21 cellular contexts compared by ENCODE assay signal in the genomic region with DNA sequence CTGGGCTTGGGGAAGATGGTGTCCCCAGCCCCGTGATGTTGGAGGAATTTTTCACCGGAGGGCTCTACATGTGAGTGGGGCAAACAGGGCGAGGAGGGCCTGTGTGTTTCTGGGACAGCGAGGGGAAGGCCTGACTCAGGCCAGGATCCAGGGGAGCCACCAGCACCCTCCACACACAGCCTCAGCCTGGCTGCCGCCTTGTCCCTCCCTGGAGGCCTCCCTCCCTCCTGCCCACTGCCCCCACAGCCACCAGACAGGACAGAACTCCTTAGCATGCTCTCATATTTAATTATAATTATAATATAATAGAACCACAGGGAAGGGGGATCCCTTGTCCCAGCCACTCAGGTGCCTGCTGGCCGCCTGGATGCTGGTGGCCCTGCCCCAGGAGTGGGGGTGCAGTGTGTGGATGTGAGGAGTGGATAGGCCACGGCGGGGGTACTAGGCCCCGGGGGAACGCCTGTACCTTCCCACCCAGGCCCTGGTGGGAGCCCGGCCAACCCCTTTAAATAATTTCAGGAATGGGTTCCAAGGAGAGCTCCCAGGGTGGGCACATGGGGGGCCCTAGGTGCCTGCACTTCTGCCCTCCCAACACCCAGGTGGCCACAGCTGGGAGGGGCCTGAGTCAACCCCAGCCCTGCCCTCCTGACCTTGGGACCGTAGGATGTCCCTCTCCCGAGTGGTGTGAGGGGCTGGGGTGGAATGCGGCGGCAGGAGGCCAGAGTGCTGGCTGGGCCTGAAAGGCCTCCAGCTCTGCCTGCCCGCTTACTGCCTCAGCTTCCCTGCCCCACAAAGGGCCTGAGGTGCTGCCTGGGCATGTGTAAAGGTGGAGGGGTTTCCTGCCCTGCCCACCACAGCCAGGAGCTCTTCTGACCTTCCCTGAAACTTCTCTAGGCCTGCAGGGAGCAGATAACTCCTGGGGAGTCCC. TPM values are rescaled to one million over a fixed set of nuclear protein-coding genes. Genes with fewer than 3 reads are reported as not detected.
DNase-seq lines count a peak whose midpoint lies in the region; ATAC-seq and TF ChIP-seq lines count a peak whose summit lies in the region.
"Had no signal": no experiment of that assay in that cellular context is flagged by ENCODE, and none has a peak within 500 bp of the region (broad histone marks: within the 10 kb centered on the region; RNA-seq: fewer than 3 reads in every experiment).

No MANE protein-coding gene starts in this region.

- intact Hi-C loops in left cardiac atrium (cut with DNase I), result no loop called here
- intact Hi-C loops in left ventricle myocardium superior (cut with micrococcal nuclease), result no loop called here

- H4K20me1 ChIP-seq in GM23338 (replicated peaks; ENCODE audit: insufficient read depth), result no peaks in the 10 kb centered on the region

- H3K4me1 ChIP-seq in GM23338 (ENCODE audit: insufficient read depth) (no peaks in the 10 kb centered on the region), upper lobe of left lung (peaks cover 1 to 4% (median 2%) of the 10 kb centered on the region in 4 donors)
- H3K4me1 ChIP-seq: colonic mucosa had no signal

- no peaks in the 10 kb centered on the region for H3K36me3 Mint-ChIP-seq in GM23338 (ENCODE audit: low read depth)
- H3K36me3 Mint-ChIP-seq in activated T-cell treated with anti-CD3 and anti-CD28 coated beads, Interleukin-2, amount 50 U/mL, for 72 hours (ENCODE audit: insufficient read depth in 2 of 2), result peaks cover 2 to 8% of the 10 kb centered on the region in 2 donors
- H3K36me3 Mint-ChIP-seq: activated naive CD8-positive, alpha-beta T cell had no signal

- H3K79me2 ChIP-seq in GM23338 (replicated peaks; ENCODE audit: insufficient read depth), result no peaks in the 10 kb centered on the region

- peaks cover 22% of the 10 kb centered on the region for H3K27me3 Mint-ChIP-seq in GM23338 (ENCODE audit: insufficient read depth, low read depth, poor library complexity)
- H3K27me3 Mint-ChIP-seq in activated T-cell treated with anti-CD3 and anti-CD28 coated beads, Interleukin-2, amount 50 U/mL, for 72 hours (ENCODE audit: low read depth), result no peaks in the 10 kb centered on the region

- H3K9me3 Mint-ChIP-seq in GM23338, result no peaks in the 10 kb centered on the region
- H3K9me3 Mint-ChIP-seq in activated T-cell treated with anti-CD3 and anti-CD28 coated beads, Interleukin-2, amount 50 U/mL, for 72 hours, result no peaks in the 10 kb centered on the region

- no peak overlapping the region for H3K4me3 Mint-ChIP-seq in GM23338
- no peak overlapping the region for H3K4me3 Mint-ChIP-seq in activated T-cell treated with anti-CD3 and anti-CD28 coated beads, Interleukin-2, amount 50 U/mL, for 72 hours
- H3K4me3 Mint-ChIP-seq: activated naive CD8-positive, alpha-beta T cell had no signal

- WGBS in upper lobe of left lung, 2 donors, result 86 to 87% methylated on average over 10 to 16 of the region's 16 CpGs

- H3K9me2 ChIP-seq in GM23338 (ENCODE audit: insufficient read depth), result no peaks in the 10 kb centered on the region

- H3K4me2 ChIP-seq in GM23338, result no peak overlapping the region

- H3K4me3 ChIP-seq in GM23338 (no peak overlapping the region), upper lobe of left lung (no peak overlapping the region)
- H3K4me3 ChIP-seq: colonic mucosa had no signal

- no peak overlapping the region for H2AFZ ChIP-seq in GM23338

- no peak for TF ChIP-seq POLR2A in upper lobe of left lung (IDR thresholded peaks at IDR 0.05)

- H3K36me3 ChIP-seq in GM23338 (ENCODE audit: insufficient read depth) (no peaks in the 10 kb centered on the region), upper lobe of left lung (no peaks in the 10 kb centered on the region)
- H3K36me3 ChIP-seq: colonic mucosa, neutrophil had no signal

- peak; percentile 20 for DNase-seq in left cardiac atrium
- no peak for DNase-seq in left ventricle myocardium superior
- no peak for DNase-seq in GM23338 (ENCODE audit: low spot score)
- DNase-seq in hepatic stellate cell (ENCODE audit: low spot score), result peak; percentile 8
- DNase-seq in upper lobe of left lung, result peak; percentile 18 to 66
- no peak for DNase-seq in DMS153 (lab: John Stamatoyannopoulos, UW)
- DNase-seq in activated T-cell treated with anti-CD3 and anti-CD28 coated beads for 4 hours, result no peak
- no peak for DNase-seq in activated T-cell treated with anti-CD3 and anti-CD28 coated beads, Interleukin-2, amount 50 U/mL, for 72 hours
- DNase-seq: colonic mucosa; foreskin fibroblast; Karpas-422; NCI-H1048; NCI-H2107; NCI-H524; SIG-M5; stimulated activated naive CD4-positive, alpha-beta T cell treated with Interleukin-2 at 50 U/mL for 16 hours had no signal

- TF ChIP-seq CTCF in GM23338 (conservative IDR thresholded peaks at IDR 0.05; ENCODE audit: low read depth in 2 of 2) (no peak), upper lobe of left lung (IDR thresholded peaks at IDR 0.05) (no peak)

- H3K27ac ChIP-seq in GM23338 (ENCODE audit: low read depth) (no peak overlapping the region), upper lobe of left lung (no peak overlapping the region)
- H3K27ac ChIP-seq: colonic mucosa, neutrophil had no signal

- no peaks in the 10 kb centered on the region; the same call in 2 of the 3 replicates for H3K4me1 Mint-ChIP-seq in GM23338
- peaks cover 19% of the 10 kb centered on the region for H3K4me1 Mint-ChIP-seq in activated T-cell treated with anti-CD3 and anti-CD28 coated beads, Interleukin-2, amount 50 U/mL, for 72 hours (ENCODE audit: low read depth)

- no peaks in the 10 kb centered on the region for H3F3A ChIP-seq in GM23338 (replicated peaks; ENCODE audit: low read depth)

- no peaks in the 10 kb centered on the region for H3K9me3 ChIP-seq in upper lobe of left lung
- H3K9me3 ChIP-seq: colonic mucosa, neutrophil had no signal

- ATAC-seq in left cardiac atrium (no peak), left ventricle myocardium superior (no peak), GM23338 (peak; percentile 49), upper lobe of left lung (ENCODE audit: low FRiP score in 2 of 2) (no peak)
- no peak for ATAC-seq in activated T-cell treated with anti-CD3 and anti-CD28 coated beads, Interleukin-2, amount 50 U/mL, for 72 hours (replicated peaks in 1 of 2)
- ATAC-seq: left colon had no signal

- peaks cover 7% of the 10 kb centered on the region for H3K27me3 ChIP-seq in GM23338 (ENCODE audit: insufficient read depth)
- peaks cover 0 to 3% (median 0%) of the 10 kb centered on the region in 4 donors for H3K27me3 ChIP-seq in upper lobe of left lung
- H3K27me3 ChIP-seq: colonic mucosa had no signal

- no peak overlapping the region for H3K27ac Mint-ChIP-seq in GM23338
- H3K27ac Mint-ChIP-seq in activated T-cell treated with anti-CD3 and anti-CD28 coated beads, Interleukin-2, amount 50 U/mL, for 72 hours, result no peak overlapping the region
- H3K27ac Mint-ChIP-seq: activated naive CD8-positive, alpha-beta T cell had no signal

- no peak for TF ChIP-seq EP300 in upper lobe of left lung (IDR thresholded peaks at IDR 0.05)

TF ChIP-seq in GM23338, 12 proteins besides CTCF, POLR2A, EP300 and RAD21:
- TF ChIP-seq POLR2AphosphoS5 (IDR thresholded peaks at IDR 0.05; ENCODE audit: low read depth) (no peak), JUNB (IDR thresholded peaks at IDR 0.05; ENCODE audit: unreplicated experiment) (no peak), ZNF114 (CRISPR knock-in tag; IDR thresholded peaks at IDR 0.05) (no peak)
- TF ChIP-seq, protein P1, sequence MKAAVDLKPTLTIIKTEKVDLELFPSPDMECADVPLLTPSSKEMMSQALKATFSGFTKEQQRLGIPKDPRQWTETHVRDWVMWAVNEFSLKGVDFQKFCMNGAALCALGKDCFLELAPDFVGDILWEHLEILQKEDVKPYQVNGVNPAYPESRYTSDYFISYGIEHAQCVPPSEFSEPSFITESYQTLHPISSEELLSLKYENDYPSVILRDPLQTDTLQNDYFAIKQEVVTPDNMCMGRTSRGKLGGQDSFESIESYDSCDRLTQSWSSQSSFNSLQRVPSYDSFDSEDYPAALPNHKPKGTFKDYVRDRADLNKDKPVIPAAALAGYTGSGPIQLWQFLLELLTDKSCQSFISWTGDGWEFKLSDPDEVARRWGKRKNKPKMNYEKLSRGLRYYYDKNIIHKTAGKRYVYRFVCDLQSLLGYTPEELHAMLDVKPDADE (IDR thresholded peaks at IDR 0.05), result no peak
TF ChIP-seq in GM23338: peak in this region for 0.

RNA-seq across cellular contexts. Expression of a gene that starts 8.8 kb away (rescaled TPM):
- total RNA-seq in left cardiac atrium (1 to 10 TPM; 1.2 to 1.5 TPM), left ventricle myocardium superior (1.4 TPM), upper lobe of left lung (1 to 10 TPM in 2 of 6 donors, under 1 TPM in 3, not detected in 1; 0.49 to 4.2 (median 0.91) TPM)
- total RNA-seq in GM23338 (2014; rRNA removed; shearing (Covaris generic)), result 0.38 and 1.8 TPM in 2 replicates
- polyA plus RNA-seq in GM23338 (2016; fragmentation: Nextera tagmentation; extraction: Ambion mirVana), result 0.23 and 0.34 TPM in 2 replicates
- total RNA-seq in activated T-cell treated with anti-CD3 and anti-CD28 coated beads, Interleukin-2, amount 50 U/mL, for 72 hours, result 10 to 100 TPM; 15.7 to 23.0 TPM
- total RNA-seq: Daoy, endothelial cell of umbilical vein had no signal
- polyA plus RNA-seq: endothelial cell of umbilical vein had no signal

RNA-seq across cellular contexts. Expression of a gene that starts 19.6 kb away (rescaled TPM):
- total RNA-seq in left cardiac atrium, result under 1 TPM in 1 of 2 donors, not detected in 1; 0.12 TPM
- not detected for total RNA-seq in left ventricle myocardium superior
- total RNA-seq in GM23338 (2014; rRNA removed; shearing (Covaris generic)), result 0.50 TPM in 1 of 2 replicates, not detected in the other
- not detected in 2 replicates for polyA plus RNA-seq in GM23338 (2016; fragmentation: Nextera tagmentation; extraction: Ambion mirVana)
- 1 to 10 TPM in 2 of 6 donors, under 1 TPM in 3, not detected in 1; 0.14 to 2.1 (median 0.69) TPM for total RNA-seq in upper lobe of left lung
- total RNA-seq in activated T-cell treated with anti-CD3 and anti-CD28 coated beads, Interleukin-2, amount 50 U/mL, for 72 hours, result under 1 TPM; 0.12 to 0.56 TPM
- total RNA-seq: colonic mucosa, Daoy, endothelial cell of umbilical vein, left colon had no signal
- polyA plus RNA-seq: endothelial cell of umbilical vein had no signal

RNA-seq across cellular contexts. Expression of a gene that starts 40.9 kb away (rescaled TPM):
- total RNA-seq in left cardiac atrium (under 1 TPM; 0.16 to 0.38 TPM), left ventricle myocardium superior (0.52 TPM), upper lobe of left lung (1 to 10 TPM in 1 of 6 donors, not detected in 5; 2.9 TPM)
- total RNA-seq in GM23338 (2014; rRNA removed; shearing (Covaris generic)), result 0.62 and 1.2 TPM in 2 replicates
- 0.12 and 0.29 TPM in 2 replicates for polyA plus RNA-seq in GM23338 (2016; fragmentation: Nextera tagmentation; extraction: Ambion mirVana)
- total RNA-seq in activated T-cell treated with anti-CD3 and anti-CD28 coated beads, Interleukin-2, amount 50 U/mL, for 72 hours, result 1 to 10 TPM in 1 of 2 donors, under 1 TPM in 1; 0.37 to 1.4 TPM
- total RNA-seq: Daoy, endothelial cell of umbilical vein had no signal
- polyA plus RNA-seq: endothelial cell of umbilical vein had no signal

Comparison
In these comparisons a context has a peak if more than half of its experiments do, and no peak if none do; other contexts are left out.
1. DNase-seq: peak in left cardiac atrium (single experiment), hepatic stellate cell (single experiment) and upper lobe of left lung (2 of 2); none in left ventricle myocardium superior (single experiment), GM23338 (single experiment), DMS153 (single experiment), activated T-cell treated with anti-CD3 and anti-CD28 coated beads for 4 hours (single experiment) and activated T-cell treated with anti-CD3 and anti-CD28 coated beads, Interleukin-2, amount 50 U/mL, for 72 hours (0 of 2).